Comparison of ENCODE assay signal across 1 cellular context in the genomic region with DNA sequence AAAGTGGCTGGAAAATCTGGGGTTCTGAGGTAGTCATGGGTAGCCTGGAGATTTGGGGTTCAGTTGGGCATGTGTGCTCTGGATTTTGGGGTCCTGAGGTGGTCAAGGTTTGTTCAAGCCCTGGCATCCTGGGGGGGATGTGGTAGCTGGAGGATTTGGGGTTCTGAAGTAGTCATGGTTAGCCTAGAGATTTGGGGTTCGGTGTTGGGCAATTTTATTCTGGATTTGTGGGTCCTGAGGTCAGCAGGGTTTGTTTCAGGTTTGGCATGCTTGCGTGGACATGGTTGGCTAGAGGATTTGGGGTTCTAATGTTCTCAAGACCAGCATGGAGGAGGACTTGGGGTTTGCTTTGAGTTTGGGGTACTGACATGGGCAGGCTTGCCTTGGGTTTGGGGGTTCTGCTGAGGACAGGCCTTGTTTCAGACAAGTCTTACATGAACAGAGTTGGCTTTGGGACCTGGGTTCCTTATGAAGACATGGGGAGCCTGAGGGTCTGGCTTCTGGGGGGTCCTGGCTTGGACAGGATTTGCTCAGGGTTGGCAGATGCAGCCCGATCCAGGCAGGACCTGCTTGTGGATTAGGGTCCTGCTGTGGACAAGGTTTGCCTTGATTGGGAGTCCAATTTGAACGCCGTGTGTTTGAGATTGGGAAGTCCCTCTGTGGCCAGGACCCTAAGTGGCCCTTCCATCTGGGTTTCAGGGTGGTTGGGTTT.
TF ChIP-seq lines count a peak whose summit lies in the region.

No MANE protein-coding gene starts in this region.

TF ChIP-seq in HepG2, 621 proteins besides CTCF, POLR2A, EP300 and RAD21:
- TF ChIP-seq PATZ1 (CRISPR knock-in tag; IDR thresholded peaks at IDR 0.05) (no peak), SOX6 (IDR thresholded peaks at IDR 0.05) (0 out of 2 replicates have a peak, but pooled peaks have one; percentile 15), SOX6 (CRISPR knock-in tag; IDR thresholded peaks at IDR 0.05) (no peak), NBN (conservative IDR thresholded peaks at IDR 0.05) (0 out of 2 replicates have a peak, but pooled peaks have one; percentile 22), DDIT3 (CRISPR knock-in tag; IDR thresholded peaks at IDR 0.05) (no peak)
